In the genomic region with DNA sequence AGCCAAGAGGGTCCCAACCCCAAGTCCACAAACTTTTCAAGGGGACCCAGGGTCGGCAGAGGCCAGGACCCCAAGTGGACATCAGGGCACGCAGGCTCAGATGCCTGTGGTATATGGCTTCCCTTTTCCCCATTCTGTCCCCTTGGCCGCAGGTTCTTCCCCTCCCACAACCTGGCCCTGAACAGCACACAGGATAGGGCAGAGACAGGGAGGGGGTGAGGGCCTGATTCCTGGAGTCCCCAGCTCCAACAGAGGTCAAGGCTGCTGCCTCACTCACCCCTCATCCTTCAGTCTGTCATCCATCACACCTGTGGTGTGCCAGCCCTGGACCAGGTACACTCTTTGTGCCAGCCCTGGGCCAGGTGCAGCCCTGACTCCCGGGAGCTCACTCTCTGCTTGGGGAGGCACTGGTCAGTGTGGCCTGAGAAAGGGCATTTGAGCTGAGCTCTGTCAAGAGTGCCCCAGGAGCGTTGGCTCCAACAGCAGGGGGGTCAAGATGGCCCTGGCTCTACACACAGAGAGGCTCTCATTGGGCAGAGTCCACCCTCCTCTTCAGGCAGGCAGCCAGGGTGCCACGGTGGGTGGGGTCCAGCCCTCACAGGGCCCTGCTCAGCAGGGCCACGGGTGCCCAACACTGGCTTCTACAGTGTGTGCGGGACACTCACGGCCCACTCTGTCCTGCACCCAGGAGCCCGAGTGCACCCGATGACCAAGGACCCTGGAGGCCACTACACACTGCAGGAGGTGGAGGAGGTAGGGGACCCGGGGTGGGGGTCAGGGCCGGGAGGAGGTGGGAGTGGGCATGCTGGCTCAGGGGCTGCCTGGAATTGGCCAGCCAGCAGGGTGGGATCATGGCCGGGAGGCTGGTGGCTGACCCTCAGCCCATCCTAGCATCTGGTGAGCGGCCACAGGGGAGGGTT, we compare ENCODE assay signal across 18 cellular contexts. TPM values are rescaled to one million over a fixed set of nuclear protein-coding genes. Genes with fewer than 3 reads are reported as not detected.
DNase-seq lines count a peak whose midpoint lies in the region; ATAC-seq, FAIRE-seq and TF ChIP-seq lines count a peak whose summit lies in the region.
"Had no signal": no experiment of that assay in that cellular context is flagged by ENCODE, and none has a peak within 500 bp of the region (broad histone marks: within the 10 kb centered on the region; RNA-seq: fewer than 3 reads in every experiment).

No MANE protein-coding gene starts in this region.

- POLR2A ChIA-PET in activated naive CD8-positive, alpha-beta T cell treated with anti-CD3 and anti-CD28 coated beads, Interleukin-2, amount 10 ng/mL, durations not matched to agents 7 days and 5 days (lab: Charles Lee), result no interaction called here
- POLR2A ChIA-PET in HepG2 (lab: Yijun Ruan, JAX), result interaction anchor here (1.7 to 3.4 kb wide), 2 partner anchors 10 to 12 kb away, joined by 5 to 49 read pairs; no protein-coding TSS in a partner anchor

- TF ChIP-seq CTCF in HepG2 (CRISPR knock-in tag; IDR thresholded peaks at IDR 0.05), result no peak; the same call in 1 of the 2 replicates
- TF ChIP-seq CTCF in osteoblast (IDR thresholded peaks at IDR 0.05; ENCODE audit: extremely low read depth, low read depth, low read length), result no peak
- no peak for TF ChIP-seq CTCF in suprapubic skin (IDR thresholded peaks at IDR 0.05)

- no TSS peak for BruUV-seq in HepG2 (replicated peaks; lab: Mats Ljungman, UMichigan)

- TF ChIP-seq EP300 in HepG2 (IDR thresholded peaks at IDR 0.05; ENCODE audit: low read depth in 2 of 2, low read length in 2 of 2), result no peak
- no peak for TF ChIP-seq EP300 in HepG2 (CRISPR knock-in tag; IDR thresholded peaks at IDR 0.05; ENCODE audit: borderline replicate concordance)
- TF ChIP-seq EP300 in suprapubic skin (IDR thresholded peaks at IDR 0.05), result no peak

- no peak overlapping the region; the same call in 1 of the 2 replicates for H3K9ac ChIP-seq in HepG2 (ENCODE audit: insufficient read depth, low read depth, low read length)
- H3K9ac ChIP-seq: BLaER1 treated with 17β-estradiol and CSF1 and Interleukin-3, amounts not matched to agents 10 nM and 100 nM had no signal

- H3K4me3 Mint-ChIP-seq in activated naive CD8-positive, alpha-beta T cell treated with anti-CD3 and anti-CD28 coated beads, Interleukin-2, amount 10 ng/mL, durations not matched to agents 7 days and 5 days, result no peak overlapping the region
- H3K4me3 Mint-ChIP-seq in activated naive CD8-positive, alpha-beta T cell treated with anti-CD3 and anti-CD28 coated beads, Interleukin-2, amount 50 U/mL, for 24 hours, result no peak overlapping the region
- H3K4me3 Mint-ChIP-seq: CD4-positive, alpha-beta T cell had no signal

- no peak overlapping the region for H3K27ac Mint-ChIP-seq in activated naive CD8-positive, alpha-beta T cell treated with anti-CD3 and anti-CD28 coated beads, Interleukin-2, amount 10 ng/mL, durations not matched to agents 7 days and 5 days
- no peak overlapping the region for H3K27ac Mint-ChIP-seq in activated naive CD8-positive, alpha-beta T cell treated with anti-CD3 and anti-CD28 coated beads, Interleukin-2, amount 50 U/mL, for 24 hours
- H3K27ac Mint-ChIP-seq: CD4-positive, alpha-beta T cell had no signal

- H3K27ac ChIP-seq in HepG2 (ENCODE audit: extremely low read length, insufficient read depth, low read length) (no peak overlapping the region), osteoblast (ENCODE audit: low read depth, low read length) (no peak overlapping the region), suprapubic skin (no peak overlapping the region)
- H3K27ac ChIP-seq: BLaER1 treated with 17β-estradiol and CSF1 and Interleukin-3, amounts not matched to agents 10 nM and 100 nM; HL-60 had no signal

- no peak for TF ChIP-seq RAD21 in HepG2 (CRISPR knock-in tag; IDR thresholded peaks at IDR 0.05)

- CTCF ChIA-PET in HepG2 (lab: Yijun Ruan, JAX; ENCODE audit: low intra/inter-chr PET ratio, low total read pairs), result no interaction called here

- H3K79me2 ChIP-seq in HepG2 (ENCODE audit: insufficient read depth, low read length) (no peaks in the 10 kb centered on the region), osteoblast (ENCODE audit: insufficient read depth, low read length) (no peaks in the 10 kb centered on the region)

- TF ChIP-seq POLR2A in HepG2 (IDR thresholded peaks at IDR 0.05; ENCODE audit: insufficient read depth in 1 of 2, low read depth in 2 of 2, low read length in 2 of 2), result no peak
- no peak for TF ChIP-seq POLR2A in suprapubic skin (IDR thresholded peaks at IDR 0.05)

- H3K4me1 ChIP-seq in HepG2 (ENCODE audit: insufficient read depth, low read length), result peaks cover 98% of the 10 kb centered on the region
- no peaks in the 10 kb centered on the region for H3K4me1 ChIP-seq in osteoblast (ENCODE audit: insufficient read depth, low read length)
- no peaks in the 10 kb centered on the region for H3K4me1 ChIP-seq in HAP-1
- no peaks in the 10 kb centered on the region for H3K4me1 ChIP-seq in suprapubic skin

- WGBS in HepG2 (ENCODE audit: low lambda C conversion rate), result 86% methylated on average over 13 of the region's 15 CpGs
- 93% methylated on average over 13 of the region's 15 CpGs for WGBS in suprapubic skin

- no peaks in the 10 kb centered on the region for H3K27me3 ChIP-seq in HepG2 (ENCODE audit: control insufficient read depth in 1 of 2, insufficient read depth in 2 of 2, low read length in 2 of 2)
- H3K27me3 ChIP-seq in osteoblast (ENCODE audit: insufficient read depth, low read length), result peaks cover 6% of the 10 kb centered on the region
- H3K27me3 ChIP-seq in HAP-1 (ENCODE audit: low read depth), result no peaks in the 10 kb centered on the region
- H3K27me3 ChIP-seq in suprapubic skin, result peaks cover 3% of the 10 kb centered on the region
- H3K27me3 ChIP-seq: BLaER1 treated with 17β-estradiol and CSF1 and Interleukin-3, amounts not matched to agents 10 nM and 100 nM had no signal

- H2AFZ ChIP-seq in HepG2 (ENCODE audit: low read length), result no peak overlapping the region
- H2AFZ ChIP-seq in osteoblast (ENCODE audit: low read length), result no peak overlapping the region

- H3K9me3 ChIP-seq in HepG2 (ENCODE audit: low read length) (no peaks in the 10 kb centered on the region), osteoblast (ENCODE audit: low read depth, low read length) (no peaks in the 10 kb centered on the region), HAP-1 (no peaks in the 10 kb centered on the region), suprapubic skin (no peaks in the 10 kb centered on the region)
- H3K9me3 ChIP-seq: BLaER1 treated with 17β-estradiol and CSF1 and Interleukin-3, amounts not matched to agents 10 nM and 100 nM had no signal

- no peaks in the 10 kb centered on the region for H3K36me3 Mint-ChIP-seq in activated naive CD8-positive, alpha-beta T cell treated with anti-CD3 and anti-CD28 coated beads, Interleukin-2, amount 10 ng/mL, durations not matched to agents 7 days and 5 days
- no peaks in the 10 kb centered on the region for H3K36me3 Mint-ChIP-seq in activated naive CD8-positive, alpha-beta T cell treated with anti-CD3 and anti-CD28 coated beads, Interleukin-2, amount 50 U/mL, for 24 hours (ENCODE audit: low read depth)

- peak; percentile 21 for DNase-seq in activated naive CD8-positive, alpha-beta T cell treated with anti-CD3 and anti-CD28 coated beads, Interleukin-2, amount 10 ng/mL, durations not matched to agents 7 days and 5 days
- no peak for DNase-seq in activated naive CD8-positive, alpha-beta T cell treated with anti-CD3 and anti-CD28 coated beads, Interleukin-2, amount 50 U/mL, for 24 hours
- DNase-seq in HepG2 (ENCODE audit: low spot score) (no peak), osteoblast (ENCODE audit: insufficient read length, low spot score, missing footprints) (peak; percentile 79), NCI-H2171 (lab: John Stamatoyannopoulos, UW) (no peak), HAP-1 (ENCODE audit: low spot score in 2 of 2) (no peak), suprapubic skin (ENCODE audit: low spot score in 2 of 2) (no peak), retina (no peak)
- DNase-seq: ACHN; Calu3; CD4-positive, alpha-beta T cell; DMS 273 treated with DMSO at 0.1 percent for 48 hours had no signal

- H3K4me3 ChIP-seq in HepG2 (replicated peaks in 1 of 3; ENCODE audit: insufficient read depth in 1 of 3, low read depth in 2 of 3, low read length in 3 of 3) (peak overlapping the region in 1 of 3 experiments; percentile 52; a peak in 1 of 6 replicates), osteoblast (ENCODE audit: insufficient read depth, low read length) (no peak overlapping the region), HAP-1 (no peak overlapping the region), suprapubic skin (no peak overlapping the region)
- H3K4me3 ChIP-seq: BLaER1 treated with 17β-estradiol and CSF1 and Interleukin-3, amounts not matched to agents 10 nM and 100 nM had no signal

- H3K4me2 ChIP-seq in HepG2 (ENCODE audit: low read depth, low read length), result peak overlapping the region; percentile 72
- no peak overlapping the region for H3K4me2 ChIP-seq in osteoblast (ENCODE audit: insufficient read depth, low read length)
- H3K4me2 ChIP-seq: BLaER1 treated with 17β-estradiol and CSF1 and Interleukin-3, amounts not matched to agents 10 nM and 100 nM had no signal

- peaks cover 9% of the 10 kb centered on the region for H3K4me1 Mint-ChIP-seq in activated naive CD8-positive, alpha-beta T cell treated with anti-CD3 and anti-CD28 coated beads, Interleukin-2, amount 10 ng/mL, durations not matched to agents 7 days and 5 days
- no peaks in the 10 kb centered on the region for H3K4me1 Mint-ChIP-seq in activated naive CD8-positive, alpha-beta T cell treated with anti-CD3 and anti-CD28 coated beads, Interleukin-2, amount 50 U/mL, for 24 hours

- intact Hi-C loops in HepG2 (cut with micrococcal nuclease; ENCODE audit: unreplicated experiment), result no loop called here

- H3K9me3 Mint-ChIP-seq in activated naive CD8-positive, alpha-beta T cell treated with anti-CD3 and anti-CD28 coated beads, Interleukin-2, amount 10 ng/mL, durations not matched to agents 7 days and 5 days, result no peaks in the 10 kb centered on the region
- H3K9me3 Mint-ChIP-seq in activated naive CD8-positive, alpha-beta T cell treated with anti-CD3 and anti-CD28 coated beads, Interleukin-2, amount 50 U/mL, for 24 hours, result no peaks in the 10 kb centered on the region
- H3K9me3 Mint-ChIP-seq: CD4-positive, alpha-beta T cell had no signal

- peaks cover 6% of the 10 kb centered on the region for H3K27me3 Mint-ChIP-seq in activated naive CD8-positive, alpha-beta T cell treated with anti-CD3 and anti-CD28 coated beads, Interleukin-2, amount 10 ng/mL, durations not matched to agents 7 days and 5 days
- H3K27me3 Mint-ChIP-seq in activated naive CD8-positive, alpha-beta T cell treated with anti-CD3 and anti-CD28 coated beads, Interleukin-2, amount 50 U/mL, for 24 hours, result no peaks in the 10 kb centered on the region

- H3K36me3 ChIP-seq in HepG2 (replicated peaks in 1 of 2; ENCODE audit: control insufficient read depth in 1 of 2, insufficient read depth in 2 of 2, low read length in 2 of 2) (no peaks in the 10 kb centered on the region), osteoblast (ENCODE audit: insufficient read depth, low read length) (no peaks in the 10 kb centered on the region), HAP-1 (replicated peaks) (no peaks in the 10 kb centered on the region), suprapubic skin (no peaks in the 10 kb centered on the region)
- H3K36me3 ChIP-seq: BLaER1 treated with 17β-estradiol and CSF1 and Interleukin-3, amounts not matched to agents 10 nM and 100 nM had no signal

- in situ Hi-C loops in HepG2 (cut with HindIII; ENCODE audit: extremely low pct_ligation_motif_present, low pct_unique_long_range_greater_than_20kb), result loop anchor here (25.0 kb wide), 1 partner anchor 767 kb away; the partner anchor contains the start of genes ATG4B and THAP4
- in situ Hi-C loops in HAP-1 (cut with MboI; ENCODE audit: low sequenced_read_pairs), result loop anchor here (25.0 kb wide), 1 partner anchor 792 kb away; no protein-coding TSS in a partner anchor

- FAIRE-seq in HepG2 (lab: Jason Lieb, UNC), result no peak
- FAIRE-seq: GM18507 had no signal

- no peak for ATAC-seq in activated naive CD8-positive, alpha-beta T cell treated with anti-CD3 and anti-CD28 coated beads, Interleukin-2, amount 10 ng/mL, durations not matched to agents 7 days and 5 days (ENCODE audit: low read depth)
- no peak for ATAC-seq in activated naive CD8-positive, alpha-beta T cell treated with anti-CD3 and anti-CD28 coated beads, Interleukin-2, amount 50 U/mL, for 24 hours
- no peak for ATAC-seq in HepG2

- H4K20me1 ChIP-seq in HepG2 (ENCODE audit: insufficient read depth, low read length) (no peaks in the 10 kb centered on the region), osteoblast (ENCODE audit: insufficient read depth, low read length) (no peaks in the 10 kb centered on the region)

RNA-seq across cellular contexts. Expression of gene AGXT, which starts 1.6 kb away (rescaled TPM):
- not detected for total RNA-seq in activated naive CD8-positive, alpha-beta T cell treated with anti-CD3 and anti-CD28 coated beads, Interleukin-2, amount 10 ng/mL, durations not matched to agents 7 days and 5 days
- total RNA-seq in HepG2 (2016; rRNA removed; fragmentation: Illumina TruSeq; extraction: Trizol), result 30.5 and 41.9 TPM in 2 replicates
- 13.0 and 14.7 TPM in 2 replicates for total RNA-seq in HepG2 (2016; cell fraction: cytosol; rRNA removed; fragmentation: Illumina TruSeq; extraction: Trizol; ENCODE audit: low read depth)
- total RNA-seq in HepG2 (2016; cell fraction: insoluble cytoplasmic fraction; rRNA removed; fragmentation: Illumina TruSeq; extraction: Trizol), result 26.6 and 43.3 TPM in 2 replicates
- 16.6 and 19.6 TPM in 2 replicates for total RNA-seq in HepG2 (2016; cell fraction: membrane; rRNA removed; fragmentation: Illumina TruSeq; extraction: Trizol)
- 38.2 and 44.0 TPM in 2 replicates for total RNA-seq in HepG2 (2016; cell fraction: nucleus; rRNA removed; fragmentation: Illumina TruSeq; extraction: Trizol)
- polyA plus RNA-seq in HepG2 (2011; rRNA removed), result 96.1 and 133 TPM in 2 replicates
- 35.6 and 52.0 TPM in 2 replicates for polyA plus RNA-seq in HepG2 (2011; cell fraction: cytosol; rRNA removed)
- polyA plus RNA-seq in HepG2 (2011; cell fraction: nucleus; rRNA removed), result 938 and 1,041 TPM in 2 replicates
- polyA plus RNA-seq in HepG2 (2012), result 57.7 and 74.1 TPM in 2 replicates
- 16.7 and 17.4 TPM in 2 replicates for polyA plus RNA-seq in HepG2 (2016; cell fraction: cytosol; fragmentation: Illumina TruSeq; extraction: Trizol; ENCODE audit: low read depth)
- polyA plus RNA-seq in HepG2 (2016; cell fraction: insoluble cytoplasmic fraction; fragmentation: Illumina TruSeq; extraction: Trizol; ENCODE audit: low read depth), result 26.4 and 36.5 TPM in 2 replicates
- polyA plus RNA-seq in HepG2 (2016; cell fraction: membrane; fragmentation: Illumina TruSeq; extraction: Trizol; ENCODE audit: low read depth), result 15.2 and 17.5 TPM in 2 replicates
- 101 and 109 TPM in 2 replicates for polyA plus RNA-seq in HepG2 (2016; cell fraction: nucleus; fragmentation: Illumina TruSeq; extraction: Trizol; ENCODE audit: insufficient read depth, low read depth)
- 67.0 TPM in 1 of 2 replicates, not detected in the other for polyA minus RNA-seq in HepG2 (2011; rRNA and poly(A)+ RNA removed; ENCODE audit: low replicate concordance)
- polyA minus RNA-seq in HepG2 (2011; cell fraction: cytosol; rRNA and poly(A)+ RNA removed), result 22.8 and 31.0 TPM in 2 replicates
- polyA minus RNA-seq in HepG2 (2011; cell fraction: nucleus; rRNA and poly(A)+ RNA removed), result 64.6 and 66.1 TPM in 2 replicates
- total RNA-seq in osteoblast, result not detected in 2 replicates
- total RNA-seq in suprapubic skin, result under 1 TPM in 1 of 4 donors, not detected in 3; 0.80 TPM
- total RNA-seq: A172; Calu3; CD4-positive, alpha-beta T cell; Daoy; H4 had no signal

RNA-seq across cellular contexts. Expression of gene MAB21L4, which starts 25.7 kb away (rescaled TPM):
- total RNA-seq in activated naive CD8-positive, alpha-beta T cell treated with anti-CD3 and anti-CD28 coated beads, Interleukin-2, amount 10 ng/mL, durations not matched to agents 7 days and 5 days, result not detected
- total RNA-seq in HepG2 (2016; rRNA removed; fragmentation: Illumina TruSeq; extraction: Trizol) (13.5 and 14.0 TPM in 2 replicates), osteoblast (not detected in 2 replicates), suprapubic skin (10 to 100 TPM; 28.7 to 97.5 (median 69.2) TPM)
- total RNA-seq in HepG2 (2016; cell fraction: cytosol; rRNA removed; fragmentation: Illumina TruSeq; extraction: Trizol; ENCODE audit: low read depth), result 3.1 and 3.7 TPM in 2 replicates
- 11.5 and 15.3 TPM in 2 replicates for total RNA-seq in HepG2 (2016; cell fraction: insoluble cytoplasmic fraction; rRNA removed; fragmentation: Illumina TruSeq; extraction: Trizol)
- 10.1 and 12.0 TPM in 2 replicates for total RNA-seq in HepG2 (2016; cell fraction: membrane; rRNA removed; fragmentation: Illumina TruSeq; extraction: Trizol)
- 8.9 and 10.1 TPM in 2 replicates for total RNA-seq in HepG2 (2016; cell fraction: nucleus; rRNA removed; fragmentation: Illumina TruSeq; extraction: Trizol)
- 3.0 and 3.6 TPM in 2 replicates for polyA plus RNA-seq in HepG2 (2011; rRNA removed)
- polyA plus RNA-seq in HepG2 (2011; cell fraction: cytosol; rRNA removed), result 2.4 and 4.2 TPM in 2 replicates
- polyA plus RNA-seq in HepG2 (2011; cell fraction: nucleus; rRNA removed), result 8.9 and 9.1 TPM in 2 replicates
- polyA plus RNA-seq in HepG2 (2012), result 2.1 and 4.1 TPM in 2 replicates
- 3.4 TPM in 2 replicates for polyA plus RNA-seq in HepG2 (2016; cell fraction: cytosol; fragmentation: Illumina TruSeq; extraction: Trizol; ENCODE audit: low read depth)
- polyA plus RNA-seq in HepG2 (2016; cell fraction: insoluble cytoplasmic fraction; fragmentation: Illumina TruSeq; extraction: Trizol; ENCODE audit: low read depth), result 11.8 and 13.7 TPM in 2 replicates
- 8.3 and 8.8 TPM in 2 replicates for polyA plus RNA-seq in HepG2 (2016; cell fraction: membrane; fragmentation: Illumina TruSeq; extraction: Trizol; ENCODE audit: low read depth)
- 15.9 and 16.1 TPM in 2 replicates for polyA plus RNA-seq in HepG2 (2016; cell fraction: nucleus; fragmentation: Illumina TruSeq; extraction: Trizol; ENCODE audit: insufficient read depth, low read depth)
- 5.4 TPM in 1 of 2 replicates, not detected in the other for polyA minus RNA-seq in HepG2 (2011; rRNA and poly(A)+ RNA removed; ENCODE audit: low replicate concordance)
- 1.8 and 2.0 TPM in 2 replicates for polyA minus RNA-seq in HepG2 (2011; cell fraction: cytosol; rRNA and poly(A)+ RNA removed)
- polyA minus RNA-seq in HepG2 (2011; cell fraction: nucleus; rRNA and poly(A)+ RNA removed), result 1.3 and 2.5 TPM in 2 replicates
- total RNA-seq: A172; CD4-positive, alpha-beta T cell; Daoy; H4 had no signal

RNA-seq across cellular contexts. Expression of gene CROCC2, which starts 35.9 kb away (rescaled TPM):
- not detected for total RNA-seq in activated naive CD8-positive, alpha-beta T cell treated with anti-CD3 and anti-CD28 coated beads, Interleukin-2, amount 10 ng/mL, durations not matched to agents 7 days and 5 days
- not detected in 2 replicates for total RNA-seq in HepG2 (2016; rRNA removed; fragmentation: Illumina TruSeq; extraction: Trizol)
- not detected in 2 replicates for total RNA-seq in HepG2 (2016; cell fraction: cytosol; rRNA removed; fragmentation: Illumina TruSeq; extraction: Trizol; ENCODE audit: low read depth)
- total RNA-seq in HepG2 (2016; cell fraction: insoluble cytoplasmic fraction; rRNA removed; fragmentation: Illumina TruSeq; extraction: Trizol), result 0.02 TPM in 1 of 2 replicates, not detected in the other
- total RNA-seq in HepG2 (2016; cell fraction: membrane; rRNA removed; fragmentation: Illumina TruSeq; extraction: Trizol), result not detected in 2 replicates
- not detected in 2 replicates for total RNA-seq in HepG2 (2016; cell fraction: nucleus; rRNA removed; fragmentation: Illumina TruSeq; extraction: Trizol)
- polyA plus RNA-seq in HepG2 (2011; rRNA removed), result not detected in 2 replicates
- polyA plus RNA-seq in HepG2 (2011; cell fraction: cytosol; rRNA removed), result not detected in 2 replicates
- 0.03 TPM in 1 of 2 replicates, not detected in the other for polyA plus RNA-seq in HepG2 (2011; cell fraction: nucleus; rRNA removed)
- polyA plus RNA-seq in HepG2 (2012), result 0.13 and 0.15 TPM in 2 replicates
- not detected in 2 replicates for polyA plus RNA-seq in HepG2 (2016; cell fraction: cytosol; fragmentation: Illumina TruSeq; extraction: Trizol; ENCODE audit: low read depth)
- not detected in 2 replicates for polyA plus RNA-seq in HepG2 (2016; cell fraction: insoluble cytoplasmic fraction; fragmentation: Illumina TruSeq; extraction: Trizol; ENCODE audit: low read depth)
- not detected in 2 replicates for polyA plus RNA-seq in HepG2 (2016; cell fraction: membrane; fragmentation: Illumina TruSeq; extraction: Trizol; ENCODE audit: low read depth)
- not detected in 2 replicates for polyA plus RNA-seq in HepG2 (2016; cell fraction: nucleus; fragmentation: Illumina TruSeq; extraction: Trizol; ENCODE audit: insufficient read depth, low read depth)
- not detected in 2 replicates for polyA minus RNA-seq in HepG2 (2011; rRNA and poly(A)+ RNA removed; ENCODE audit: low replicate concordance)
- polyA minus RNA-seq in HepG2 (2011; cell fraction: cytosol; rRNA and poly(A)+ RNA removed), result not detected in 2 replicates
- not detected in 2 replicates for polyA minus RNA-seq in HepG2 (2011; cell fraction: nucleus; rRNA and poly(A)+ RNA removed)
- under 0.01 TPM in 2 replicates for total RNA-seq in osteoblast
- total RNA-seq in suprapubic skin, result not detected
- total RNA-seq: A172; Calu3; CD4-positive, alpha-beta T cell; Daoy; H4 had no signal

RNA-seq across cellular contexts. Expression of gene KIF1A, which starts 50.2 kb away (rescaled TPM):
- 1 to 10 TPM; 2.0 to 2.3 TPM for total RNA-seq in activated naive CD8-positive, alpha-beta T cell treated with anti-CD3 and anti-CD28 coated beads, Interleukin-2, amount 10 ng/mL, durations not matched to agents 7 days and 5 days
- total RNA-seq in HepG2 (2016; rRNA removed; fragmentation: Illumina TruSeq; extraction: Trizol) (0.24 TPM in 1 of 2 replicates, not detected in the other), osteoblast (under 0.01 TPM in 1 of 2 replicates, not detected in the other), suprapubic skin (10 to 100 TPM in 1 of 4 donors, 1 to 10 TPM in 3; 2.9 to 15.9 (median 3.2) TPM)
- total RNA-seq in HepG2 (2016; cell fraction: cytosol; rRNA removed; fragmentation: Illumina TruSeq; extraction: Trizol; ENCODE audit: low read depth), result not detected in 2 replicates
- 0.13 and 0.32 TPM in 2 replicates for total RNA-seq in HepG2 (2016; cell fraction: insoluble cytoplasmic fraction; rRNA removed; fragmentation: Illumina TruSeq; extraction: Trizol)
- not detected in 2 replicates for total RNA-seq in HepG2 (2016; cell fraction: membrane; rRNA removed; fragmentation: Illumina TruSeq; extraction: Trizol)
- total RNA-seq in HepG2 (2016; cell fraction: nucleus; rRNA removed; fragmentation: Illumina TruSeq; extraction: Trizol), result not detected in 2 replicates
- polyA plus RNA-seq in HepG2 (2011; rRNA removed), result 0.01 and 0.03 TPM in 2 replicates
- 0.01 TPM in 1 of 2 replicates, not detected in the other for polyA plus RNA-seq in HepG2 (2011; cell fraction: cytosol; rRNA removed)
- 0.19 and 0.21 TPM in 2 replicates for polyA plus RNA-seq in HepG2 (2011; cell fraction: nucleus; rRNA removed)
- polyA plus RNA-seq in HepG2 (2012), result 0.19 TPM in 1 of 2 replicates, not detected in the other
- not detected in 2 replicates for polyA plus RNA-seq in HepG2 (2016; cell fraction: cytosol; fragmentation: Illumina TruSeq; extraction: Trizol; ENCODE audit: low read depth)
- not detected in 2 replicates for polyA plus RNA-seq in HepG2 (2016; cell fraction: insoluble cytoplasmic fraction; fragmentation: Illumina TruSeq; extraction: Trizol; ENCODE audit: low read depth)
- not detected in 2 replicates for polyA plus RNA-seq in HepG2 (2016; cell fraction: membrane; fragmentation: Illumina TruSeq; extraction: Trizol; ENCODE audit: low read depth)
- polyA plus RNA-seq in HepG2 (2016; cell fraction: nucleus; fragmentation: Illumina TruSeq; extraction: Trizol; ENCODE audit: insufficient read depth, low read depth), result not detected in 2 replicates
- polyA minus RNA-seq in HepG2 (2011; rRNA and poly(A)+ RNA removed; ENCODE audit: low replicate concordance), result 0.04 and 0.14 TPM in 2 replicates
- polyA minus RNA-seq in HepG2 (2011; cell fraction: cytosol; rRNA and poly(A)+ RNA removed), result not detected in 2 replicates
- polyA minus RNA-seq in HepG2 (2011; cell fraction: nucleus; rRNA and poly(A)+ RNA removed), result 0.37 TPM in 1 of 2 replicates, not detected in the other
- total RNA-seq: CD4-positive, alpha-beta T cell had no signal

Comparison
In these comparisons a context has a peak if more than half of its experiments do, and no peak if none do; other contexts are left out.
1. DNase-seq: peak in activated naive CD8-positive, alpha-beta T cell treated with anti-CD3 and anti-CD28 coated beads, Interleukin-2, amount 10 ng/mL, durations not matched to agents 7 days and 5 days (single experiment) and osteoblast (single experiment); none in activated naive CD8-positive, alpha-beta T cell treated with anti-CD3 and anti-CD28 coated beads, Interleukin-2, amount 50 U/mL, for 24 hours (single experiment), HepG2 (single experiment), NCI-H2171 (single experiment), HAP-1 (0 of 2), suprapubic skin (0 of 2) and retina (single experiment).
2. RNA of gene AGXT, which starts 1.6 kb away (total RNA-seq): 13.0 to 44.0 TPM in HepG2; 0.80 TPM in suprapubic skin, not detected in activated naive CD8-positive, alpha-beta T cell treated with anti-CD3 and anti-CD28 coated beads, Interleukin-2, amount 10 ng/mL, durations not matched to agents 7 days and 5 days and not detected in osteoblast; every median in the first group is over 4 times any median in the second.